25 cellular contexts compared by ENCODE assay signal in the genomic region with DNA sequence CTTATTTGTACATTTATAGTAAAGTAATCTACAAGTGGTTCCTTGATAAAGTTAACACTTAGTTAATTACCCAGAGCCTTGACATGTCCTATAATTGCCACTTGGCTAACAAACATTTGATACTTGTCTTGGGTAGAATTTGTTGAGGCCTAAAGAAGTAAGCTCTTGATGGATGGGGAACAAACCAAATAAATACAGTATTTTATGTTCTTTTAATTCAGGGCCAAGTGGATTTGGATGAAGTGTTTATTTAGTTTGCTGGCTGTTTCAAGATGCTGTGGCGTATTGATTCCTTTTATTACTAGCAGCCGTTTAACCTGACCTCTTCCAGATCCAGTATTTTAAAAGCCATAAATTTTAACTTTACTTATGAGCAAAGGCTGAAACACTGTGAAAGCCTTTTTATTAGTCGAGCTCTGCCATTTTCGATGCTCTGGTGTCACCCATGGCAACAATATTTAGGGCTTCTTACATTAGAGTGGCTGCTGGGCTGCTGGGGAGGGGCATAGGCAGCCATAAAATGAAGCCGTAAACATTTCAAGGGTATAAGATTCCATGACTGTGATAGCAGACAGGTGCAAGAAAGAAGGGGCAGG.
DNase-seq lines count a peak whose midpoint lies in the region; ATAC-seq and TF ChIP-seq lines count a peak whose summit lies in the region.
"Had no signal": no experiment of that assay in that cellular context is flagged by ENCODE, and none has a peak within 500 bp of the region (broad histone marks: within the 10 kb centered on the region; RNA-seq: fewer than 3 reads in every experiment).

No MANE protein-coding gene starts in this region.

- no peaks in the 10 kb centered on the region for H3K27me3 ChIP-seq in heart right ventricle
- H3K27me3 ChIP-seq: neutrophil, sigmoid colon, tibial artery had no signal

- no peaks in the 10 kb centered on the region for H3K9me3 ChIP-seq in heart right ventricle
- H3K9me3 ChIP-seq: neutrophil, sigmoid colon, tibial artery had no signal

- TF ChIP-seq CTCF in heart right ventricle (IDR thresholded peaks at IDR 0.05): no peak

- WGBS in heart right ventricle, 2 donors: 93 to 96% methylated on average over 5 of the region's 5 CpGs

- H3K27ac ChIP-seq in heart right ventricle: no peak overlapping the region
- H3K27ac ChIP-seq: neutrophil, tibial artery had no signal

- intact Hi-C loops in heart right ventricle (cut with DNase I): no loop called here

- DNase-seq in DMS153 treated with DMSO at 0.1 percent for 48 hours (lab: John Stamatoyannopoulos, UW; ENCODE audit: unreplicated experiment) (peak; percentile 83), NCI-H128 (lab: John Stamatoyannopoulos, UW; ENCODE audit: unreplicated experiment) (peak; percentile 35), NCI-H2107 treated with DMSO at 0.1 percent for 48 hours (lab: John Stamatoyannopoulos, UW; ENCODE audit: unreplicated experiment) (peak; percentile 89), NCI-H748 treated with DMSO at 0.1 percent for 48 hours (lab: John Stamatoyannopoulos, UW) (peak; percentile 91), heart right ventricle (no peak), AG08396 (ENCODE audit: low spot score) (no peak), NCI-H1048 (lab: John Stamatoyannopoulos, UW) (no peak)
- DNase-seq: activated CD4-positive, alpha-beta T cell treated with anti-CD3 and anti-CD28 coated beads for 36 hours; amniotic stem cell; CD4-positive, CD25-positive, alpha-beta regulatory T cell; dermis blood vessel endothelial cell; endodermal cell; Karpas-422; mesenchymal stem cell; NCI-H2081 treated with DMSO at 0.1 percent for 48 hours; NCI-H526; SIG-M5; sigmoid colon; stimulated activated CD4-positive, alpha-beta T cell treated with anti-CD3 and anti-CD28 coated beads, Interleukin-12 subunit alpha, Interleukin-12 subunit beta, amount 100 ng/mL, for 4 hours; stimulated activated CD4-positive, alpha-beta T cell treated with anti-CD3 and anti-CD28 coated beads, Interleukin-4, amount 100 ng/mL, for 1 hour; T-helper 9 cell; tibial artery had no signal

- ATAC-seq in SK-N-SH treated with all-trans-retinoic acid at 6 μM for 48 hours (no peak), heart right ventricle (no peak)
- ATAC-seq: activated CD4-positive, alpha-beta T cell treated with anti-CD3 and anti-CD28 coated beads for 36 hours; left lobe of liver had no signal

- no peaks in the 10 kb centered on the region for H3K4me1 ChIP-seq in heart right ventricle
- H3K4me1 ChIP-seq: tibial artery had no signal

- H3K36me3 ChIP-seq in heart right ventricle: no peaks in the 10 kb centered on the region
- H3K36me3 ChIP-seq: neutrophil, sigmoid colon, tibial artery had no signal

- H3K4me3 ChIP-seq in heart right ventricle: no peak overlapping the region
- H3K4me3 ChIP-seq: sigmoid colon, tibial artery had no signal

TF ChIP-seq in SK-N-SH treated with all-trans-retinoic acid at 6 μM for 48 hours, 23 proteins besides CTCF, POLR2A, EP300 and RAD21:
- no peak for TF ChIP-seq ZFP3 (CRISPR knock-in tag; IDR thresholded peaks at IDR 0.05)
- no peak for TF ChIP-seq ARNTL (CRISPR knock-in tag; IDR thresholded peaks at IDR 0.05; ENCODE audit: borderline replicate concordance, low read depth)
- TF ChIP-seq, protein P1, sequence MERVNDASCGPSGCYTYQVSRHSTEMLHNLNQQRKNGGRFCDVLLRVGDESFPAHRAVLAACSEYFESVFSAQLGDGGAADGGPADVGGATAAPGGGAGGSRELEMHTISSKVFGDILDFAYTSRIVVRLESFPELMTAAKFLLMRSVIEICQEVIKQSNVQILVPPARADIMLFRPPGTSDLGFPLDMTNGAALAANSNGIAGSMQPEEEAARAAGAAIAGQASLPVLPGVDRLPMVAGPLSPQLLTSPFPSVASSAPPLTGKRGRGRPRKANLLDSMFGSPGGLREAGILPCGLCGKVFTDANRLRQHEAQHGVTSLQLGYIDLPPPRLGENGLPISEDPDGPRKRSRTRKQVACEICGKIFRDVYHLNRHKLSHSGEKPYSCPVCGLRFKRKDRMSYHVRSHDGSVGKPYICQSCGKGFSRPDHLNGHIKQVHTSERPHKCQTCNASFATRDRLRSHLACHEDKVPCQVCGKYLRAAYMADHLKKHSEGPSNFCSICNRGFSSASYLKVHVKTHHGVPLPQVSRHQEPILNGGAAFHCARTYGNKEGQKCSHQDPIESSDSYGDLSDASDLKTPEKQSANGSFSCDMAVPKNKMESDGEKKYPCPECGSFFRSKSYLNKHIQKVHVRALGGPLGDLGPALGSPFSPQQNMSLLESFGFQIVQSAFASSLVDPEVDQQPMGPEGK (CRISPR knock-in tag; IDR thresholded peaks at IDR 0.05; ENCODE audit: borderline replicate concordance): no peak
- TF ChIP-seq, protein P2, sequence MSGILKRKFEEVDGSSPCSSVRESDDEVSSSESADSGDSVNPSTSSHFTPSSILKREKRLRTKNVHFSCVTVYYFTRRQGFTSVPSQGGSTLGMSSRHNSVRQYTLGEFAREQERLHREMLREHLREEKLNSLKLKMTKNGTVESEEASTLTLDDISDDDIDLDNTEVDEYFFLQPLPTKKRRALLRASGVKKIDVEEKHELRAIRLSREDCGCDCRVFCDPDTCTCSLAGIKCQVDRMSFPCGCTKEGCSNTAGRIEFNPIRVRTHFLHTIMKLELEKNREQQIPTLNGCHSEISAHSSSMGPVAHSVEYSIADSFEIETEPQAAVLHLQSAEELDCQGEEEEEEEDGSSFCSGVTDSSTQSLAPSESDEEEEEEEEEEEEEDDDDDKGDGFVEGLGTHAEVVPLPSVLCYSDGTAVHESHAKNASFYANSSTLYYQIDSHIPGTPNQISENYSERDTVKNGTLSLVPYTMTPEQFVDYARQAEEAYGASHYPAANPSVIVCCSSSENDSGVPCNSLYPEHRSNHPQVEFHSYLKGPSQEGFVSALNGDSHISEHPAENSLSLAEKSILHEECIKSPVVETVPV (CRISPR knock-in tag; IDR thresholded peaks at IDR 0.05): no peak
- TF ChIP-seq OSR1 (CRISPR knock-in tag; IDR thresholded peaks at IDR 0.05): no peak
- no peak for TF ChIP-seq ISL1 (CRISPR knock-in tag; IDR thresholded peaks at IDR 0.05)
- no peak for TF ChIP-seq ZFP30 (CRISPR knock-in tag; IDR thresholded peaks at IDR 0.05)
- no peak for TF ChIP-seq ESRRG (CRISPR knock-in tag; IDR thresholded peaks at IDR 0.05)
- no peak for TF ChIP-seq ZC3H10 (CRISPR knock-in tag; IDR thresholded peaks at IDR 0.05)
- TF ChIP-seq RARB (CRISPR knock-in tag; IDR thresholded peaks at IDR 0.05): no peak
- TF ChIP-seq BACH2 (CRISPR knock-in tag; IDR thresholded peaks at IDR 0.05; ENCODE audit: borderline replicate concordance): no peak
- no peak for TF ChIP-seq GLIS3 (CRISPR knock-in tag; IDR thresholded peaks at IDR 0.05)
- TF ChIP-seq, protein P3, sequence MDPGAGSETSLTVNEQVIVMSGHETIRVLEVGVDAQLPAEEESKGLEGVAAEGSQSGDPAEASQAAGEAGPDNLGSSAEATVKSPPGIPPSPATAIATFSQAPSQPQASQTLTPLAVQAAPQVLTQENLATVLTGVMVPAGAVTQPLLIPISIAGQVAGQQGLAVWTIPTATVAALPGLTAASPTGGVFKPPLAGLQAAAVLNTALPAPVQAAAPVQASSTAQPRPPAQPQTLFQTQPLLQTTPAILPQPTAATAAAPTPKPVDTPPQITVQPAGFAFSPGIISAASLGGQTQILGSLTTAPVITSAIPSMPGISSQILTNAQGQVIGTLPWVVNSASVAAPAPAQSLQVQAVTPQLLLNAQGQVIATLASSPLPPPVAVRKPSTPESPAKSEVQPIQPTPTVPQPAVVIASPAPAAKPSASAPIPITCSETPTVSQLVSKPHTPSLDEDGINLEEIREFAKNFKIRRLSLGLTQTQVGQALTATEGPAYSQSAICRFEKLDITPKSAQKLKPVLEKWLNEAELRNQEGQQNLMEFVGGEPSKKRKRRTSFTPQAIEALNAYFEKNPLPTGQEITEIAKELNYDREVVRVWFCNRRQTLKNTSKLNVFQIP (CRISPR knock-in tag; IDR thresholded peaks at IDR 0.05; ENCODE audit: borderline replicate concordance, low read depth): no peak
- no peak for TF ChIP-seq CSDC2 (CRISPR knock-in tag; IDR thresholded peaks at IDR 0.05)
- TF ChIP-seq ZNF8 (CRISPR knock-in tag; IDR thresholded peaks at IDR 0.05): no peak
- no peak for TF ChIP-seq SNAI2 (CRISPR knock-in tag; IDR thresholded peaks at IDR 0.05)
- no peak for TF ChIP-seq TOX (CRISPR knock-in tag; IDR thresholded peaks at IDR 0.05; ENCODE audit: borderline replicate concordance)
- no peak for TF ChIP-seq ZNF70 (CRISPR knock-in tag; IDR thresholded peaks at IDR 0.05)

Comparison
In these comparisons a context has a peak if more than half of its experiments do, and no peak if none do; other contexts are left out.
1. DNase-seq: peak in DMS153 treated with DMSO at 0.1 percent for 48 hours (single experiment), NCI-H128 (single experiment), NCI-H2107 treated with DMSO at 0.1 percent for 48 hours (single experiment) and NCI-H748 treated with DMSO at 0.1 percent for 48 hours (single experiment); none in heart right ventricle (0 of 2), AG08396 (single experiment) and NCI-H1048 (single experiment).